In genomic region chr12:3421599-3421998, GRCh38 we compare ENCODE assay signal across 16 cellular contexts.
DNase-seq lines count a peak whose midpoint lies in the region; ATAC-seq and TF ChIP-seq lines count a peak whose summit lies in the region.
"Had no signal": no experiment of that assay in that cellular context is flagged by ENCODE, and none has a peak within 500 bp of the region (broad histone marks: within the 10 kb centered on the region; RNA-seq: fewer than 3 reads in every experiment).

No MANE protein-coding gene starts in this region.

- H3K4me3 ChIP-seq in GM23338: peak overlapping the region; percentile 5
- H3K4me3 ChIP-seq in HUES6 (ENCODE audit: low read depth, low read length): 0 out of 2 replicates have a peak overlapping the region, but pooled peaks have one; percentile 6
- H3K4me3 ChIP-seq in endodermal cell (ENCODE audit: low read length): no peak overlapping the region
- H3K4me3 ChIP-seq: HAP-1 had no signal

- H3K4me3 Mint-ChIP-seq in GM23338: peak overlapping the region; percentile 39; the same call in 1 of the 3 replicates
- no peak overlapping the region for H3K4me3 Mint-ChIP-seq in endodermal cell
- no peak overlapping the region for H3K4me3 Mint-ChIP-seq in nephron progenitor cell
- H3K4me3 Mint-ChIP-seq: CD8-positive, alpha-beta memory T cell had no signal

- DNase-seq in GM23338 (ENCODE audit: low spot score) (peak; percentile 63), endodermal cell (peak; percentile 69), nephron progenitor cell (no peak), hippocampal formation (lab: John Stamatoyannopoulos, UW) (no peak)
- no peak for DNase-seq in stimulated activated naive CD8-positive, alpha-beta T cell treated with anti-CD3 and anti-CD28 coated beads, Interleukin-15, Interleukin-2, amounts not matched to agents 100 U/mL and 50 U/mL, for 24 hours
- DNase-seq: C1 segment of cervical spinal cord; CD8-positive, alpha-beta memory T cell; DMS53; NCI-H1105 treated with DMSO at 0.1 percent for 48 hours; NCI-H2081 treated with DMSO at 0.1 percent for 48 hours; NCI-H526 treated with DMSO at 0.1 percent for 48 hours; SW 1271 had no signal

- WGBS in endodermal cell (ENCODE audit: insufficient coverage in 1 of 2, insufficient read length in 1 of 2), 2 experiments: 30 to 51% methylated on average over 2 to 4 of the region's 4 CpGs

- H3K4me1 ChIP-seq in GM23338 (ENCODE audit: insufficient read depth) (peaks cover 23% of the 10 kb centered on the region), HUES6 (ENCODE audit: control insufficient read depth, insufficient read depth, low read length) (peaks cover 19% of the 10 kb centered on the region), endodermal cell (ENCODE audit: control insufficient read depth, insufficient read depth, low read length) (no peaks in the 10 kb centered on the region)
- H3K4me1 ChIP-seq: HAP-1 had no signal

- H3K9ac ChIP-seq in HUES6 (ENCODE audit: low read length) (no peak overlapping the region), endodermal cell (ENCODE audit: extremely low read depth, low read length, poor library complexity, severe bottlenecking) (no peak overlapping the region)

- H3K27me3 ChIP-seq in GM23338 (ENCODE audit: insufficient read depth) (0 out of 2 replicates have a peak, but pooled peaks cover 7% of the 10 kb centered on the region), HUES6 (ENCODE audit: control insufficient read depth, insufficient read depth, low read length) (peaks cover 15% of the 10 kb centered on the region; the same call in 1 of the 2 replicates), endodermal cell (ENCODE audit: control insufficient read depth, insufficient read depth, low read length, poor library complexity, severe bottlenecking) (no peaks in the 10 kb centered on the region)

- H3K9me3 Mint-ChIP-seq in GM23338 (peaks cover 14% of the 10 kb centered on the region; the same call in 2 of the 3 replicates), endodermal cell (peaks cover 26% of the 10 kb centered on the region), nephron progenitor cell (peaks cover 3% of the 10 kb centered on the region)

- H3K79me2 ChIP-seq in GM23338 (replicated peaks; ENCODE audit: insufficient read depth): no peaks in the 10 kb centered on the region

- TF ChIP-seq CTCF in GM23338 (conservative IDR thresholded peaks at IDR 0.05; ENCODE audit: low read depth in 2 of 2): no peak
- no peak for TF ChIP-seq CTCF in endodermal cell (conservative IDR thresholded peaks at IDR 0.05)
- TF ChIP-seq CTCF in nephron progenitor cell (IDR thresholded peaks at IDR 0.05): no peak

- H3K36me3 Mint-ChIP-seq in GM23338 (ENCODE audit: low read depth) (peaks cover 13% of the 10 kb centered on the region), endodermal cell (ENCODE audit: low read depth) (peaks cover 11% of the 10 kb centered on the region), nephron progenitor cell (ENCODE audit: low read depth) (no peaks in the 10 kb centered on the region)
- H3K36me3 Mint-ChIP-seq: CD8-positive, alpha-beta memory T cell had no signal

- H3K27ac ChIP-seq in GM23338 (ENCODE audit: low read depth) (no peak overlapping the region), HUES6 (ENCODE audit: low read depth, low read length) (no peak overlapping the region), endodermal cell (ENCODE audit: low read depth, low read length) (no peak overlapping the region)

- no peaks in the 10 kb centered on the region for H3F3A ChIP-seq in GM23338 (replicated peaks; ENCODE audit: low read depth)

- no peaks in the 10 kb centered on the region; the same call in 1 of the 2 replicates for H4K20me1 ChIP-seq in GM23338 (replicated peaks; ENCODE audit: insufficient read depth)

- peaks cover 2% of the 10 kb centered on the region; the same call in 1 of the 2 replicates for H3K9me3 ChIP-seq in HUES6 (ENCODE audit: control insufficient read depth, insufficient read depth, low read depth, low read length)
- H3K9me3 ChIP-seq in endodermal cell (ENCODE audit: control insufficient read depth, low read length): no peaks in the 10 kb centered on the region
- H3K9me3 ChIP-seq: HAP-1 had no signal

- H3K9me2 ChIP-seq in GM23338 (ENCODE audit: insufficient read depth): no peaks in the 10 kb centered on the region

- peak; percentile 92 for ATAC-seq in GM23338
- ATAC-seq in stimulated activated naive CD8-positive, alpha-beta T cell treated with anti-CD3 and anti-CD28 coated beads, Interleukin-15, Interleukin-2, amounts not matched to agents 100 U/mL and 50 U/mL, for 24 hours: no peak
- ATAC-seq in GM18511 (IDR thresholded peaks at IDR 0.05; ENCODE audit: unreplicated experiment): no peak
- ATAC-seq: Right ventricle myocardium inferior had no signal

- no peak overlapping the region for H3K27ac Mint-ChIP-seq in GM23338
- no peak overlapping the region for H3K27ac Mint-ChIP-seq in endodermal cell
- H3K27ac Mint-ChIP-seq in nephron progenitor cell: peak overlapping the region; percentile 72
- H3K27ac Mint-ChIP-seq: CD8-positive, alpha-beta memory T cell had no signal

- H3K4me1 Mint-ChIP-seq in GM23338 (peaks cover 24% of the 10 kb centered on the region), endodermal cell (peaks cover 13% of the 10 kb centered on the region), nephron progenitor cell (peaks cover 13% of the 10 kb centered on the region)
- H3K4me1 Mint-ChIP-seq: CD8-positive, alpha-beta memory T cell had no signal

- peak overlapping the region; percentile 40 for H3K4me2 ChIP-seq in GM23338

- H2AFZ ChIP-seq in GM23338: no peak overlapping the region

- H3K36me3 ChIP-seq in GM23338 (ENCODE audit: insufficient read depth) (no peaks in the 10 kb centered on the region; the same call in 1 of the 2 replicates), HUES6 (ENCODE audit: control insufficient read depth, insufficient read depth, low read length) (no peaks in the 10 kb centered on the region), endodermal cell (ENCODE audit: control insufficient read depth, insufficient read depth, low read length) (no peaks in the 10 kb centered on the region)
- H3K36me3 ChIP-seq: HAP-1 had no signal

- H3K27me3 Mint-ChIP-seq in GM23338 (ENCODE audit: insufficient read depth, low read depth, poor library complexity) (peaks cover 15% of the 10 kb centered on the region), endodermal cell (ENCODE audit: insufficient read depth) (peaks cover 36% of the 10 kb centered on the region), nephron progenitor cell (ENCODE audit: low read depth, poor library complexity) (peaks cover 4% of the 10 kb centered on the region)

TF ChIP-seq in GM23338, 12 proteins besides CTCF, POLR2A, EP300 and RAD21:
- TF ChIP-seq NANOG (IDR thresholded peaks at IDR 0.05; ENCODE audit: borderline replicate concordance): peak; percentile 69; the same call in 1 of the 2 replicates
- TF ChIP-seq ETS1 (IDR thresholded peaks at IDR 0.05): no peak
- TF ChIP-seq POLR2AphosphoS5 (IDR thresholded peaks at IDR 0.05; ENCODE audit: low read depth): no peak
- no peak for TF ChIP-seq CREB1 (CRISPR knock-in tag; IDR thresholded peaks at IDR 0.05; ENCODE audit: low read depth)

Comparison
In these comparisons a context has a peak if more than half of its experiments do, and no peak if none do; other contexts are left out.
1. DNase-seq: peak in GM23338 (single experiment) and endodermal cell (single experiment); none in nephron progenitor cell (single experiment), stimulated activated naive CD8-positive, alpha-beta T cell treated with anti-CD3 and anti-CD28 coated beads, Interleukin-15, Interleukin-2, amounts not matched to agents 100 U/mL and 50 U/mL, for 24 hours (single experiment) and hippocampal formation (0 of 2).